Comparison of ENCODE assay signal across 21 cellular contexts in genomic region chr18:21799706-21800105, GRCh38.
"Had no signal": no experiment of that assay in that cellular context is flagged by ENCODE, and none has a peak within 500 bp of the region (broad histone marks: within the 10 kb centered on the region; RNA-seq: fewer than 3 reads in every experiment).

No MANE protein-coding gene starts in this region.

- H3K27me3 ChIP-seq: esophagus squamous epithelium, foreskin keratinocyte, gastroesophageal sphincter, heart left ventricle, hepatocyte, left lung had no signal

- H3K4me1 ChIP-seq: esophagus squamous epithelium, foreskin keratinocyte, lower lobe of right lung had no signal

- H3K9me3 ChIP-seq: esophagus squamous epithelium, gastroesophageal sphincter, heart left ventricle, left lung, lower lobe of right lung, mucosa of descending colon had no signal

- H3K27ac ChIP-seq: coronary artery, epithelial cell of prostate, esophagus squamous epithelium, foreskin keratinocyte, gastroesophageal sphincter, hepatocyte, left lung, lower lobe of right lung had no signal

- DNase-seq: effector CD8-positive, alpha-beta T cell; effector memory CD8-positive, alpha-beta T cell; endodermal cell; erythroblast; esophagus squamous epithelium; foreskin keratinocyte; heart left ventricle; hypothalamus; left cardiac atrium; left lung; left ventricle myocardium superior; lower lobe of right lung; mesenchymal stem cell; mucosa of descending colon; naive B cell; naive thymus-derived CD8-positive, alpha-beta T cell had no signal

- H2AFZ ChIP-seq: hepatocyte had no signal

- H3K4me3 ChIP-seq: coronary artery, esophagus squamous epithelium, gastroesophageal sphincter, heart left ventricle, hepatocyte, left lung, lower lobe of right lung, mucosa of descending colon had no signal

- H3K4me2 ChIP-seq: hepatocyte had no signal

- ATAC-seq: effector memory CD8-positive, alpha-beta T cell; esophagus mucosa; foreskin keratinocyte; gastroesophageal sphincter; heart left ventricle; left cardiac atrium; left lung; left ventricle myocardium superior; lower lobe of right lung; mucosa of descending colon; naive thymus-derived CD8-positive, alpha-beta T cell had no signal

- H3K79me2 ChIP-seq: hepatocyte had no signal
